8 cellular contexts compared by ENCODE assay signal in the genomic region with DNA sequence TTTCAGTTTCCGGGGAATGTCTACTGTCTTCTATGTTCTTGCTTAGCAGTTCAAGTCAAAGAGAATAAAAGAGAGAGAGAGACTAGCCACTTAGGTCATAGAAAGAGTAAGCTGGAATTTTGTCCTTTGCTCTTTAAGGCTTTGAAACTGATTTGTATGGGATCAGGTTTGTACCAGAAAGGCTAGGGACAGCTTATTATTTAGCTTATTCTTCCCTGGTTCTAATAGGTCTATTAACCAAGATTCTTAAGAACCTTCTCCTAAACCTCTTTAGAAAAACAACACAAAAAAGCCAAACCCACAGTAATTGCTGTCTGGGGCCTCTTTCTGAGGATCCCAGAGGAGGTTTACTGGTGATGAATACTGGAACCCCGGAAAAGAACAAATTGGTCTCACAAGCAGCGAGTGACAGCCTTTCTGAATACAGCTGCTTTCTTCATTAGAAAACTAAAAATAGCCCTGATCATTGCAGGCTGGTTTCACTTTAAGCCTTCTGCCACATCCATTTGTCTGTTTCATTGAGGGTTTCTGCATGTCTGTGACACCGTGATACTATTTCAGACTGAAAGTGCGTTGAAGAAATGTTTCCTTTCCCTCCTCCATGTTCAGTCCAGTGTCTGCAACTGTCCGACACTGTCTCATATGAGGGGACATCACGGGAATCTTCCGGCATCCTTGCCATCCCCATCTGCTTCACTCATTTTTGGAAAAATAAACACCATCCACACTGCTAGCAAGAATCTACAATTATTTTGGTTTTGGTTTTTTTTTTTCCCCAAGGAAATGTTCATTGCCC.
A peak's percentile ranks its signal among the peaks of the same experiment; 100 is the strongest.
DNase-seq lines count a peak whose midpoint lies in the region; ATAC-seq lines count a peak whose summit lies in the region.

No MANE protein-coding gene starts in this region.

- peak overlapping the region; percentile 71 to 87 for H3K4me3 Mint-ChIP-seq in effector memory CD8-positive, alpha-beta T cell
- peak overlapping the region; percentile 57 for H3K4me3 Mint-ChIP-seq in stimulated activated memory B cell treated with anti-CD40 and anti-IgM and Interleukin-4, amounts not matched to agents 10 μg/mL and 1 μg/mL and 100 μg/mL, for 72 hours

- DNase-seq in EH (ENCODE audit: low read depth) (peak; percentile 60), iPS-NIHi11 (ENCODE audit: low spot score) (no peak), SW480 (ENCODE audit: low spot score) (no peak)
- DNase-seq in effector memory CD8-positive, alpha-beta T cell: peak in 1 of 3 experiments; percentile 12
- DNase-seq in effector CD4-positive, alpha-beta T cell: no peak

- H3K27me3 Mint-ChIP-seq in effector memory CD8-positive, alpha-beta T cell: peaks cover 0 to 13% of the 10 kb centered on the region in 2 donors
- H3K27me3 Mint-ChIP-seq in stimulated activated memory B cell treated with anti-CD40 and anti-IgM and Interleukin-4, amounts not matched to agents 10 μg/mL and 1 μg/mL and 100 μg/mL, for 72 hours: peaks cover 16% of the 10 kb centered on the region

- H3K36me3 Mint-ChIP-seq in effector memory CD8-positive, alpha-beta T cell (ENCODE audit: insufficient read depth): no peaks in the 10 kb centered on the region
- H3K36me3 Mint-ChIP-seq in stimulated activated memory B cell treated with anti-CD40 and anti-IgM and Interleukin-4, amounts not matched to agents 10 μg/mL and 1 μg/mL and 100 μg/mL, for 72 hours: no peaks in the 10 kb centered on the region

- H3K27ac Mint-ChIP-seq in effector memory CD8-positive, alpha-beta T cell: peak overlapping the region; percentile 69 to 95
- H3K27ac Mint-ChIP-seq in stimulated activated memory B cell treated with anti-CD40 and anti-IgM and Interleukin-4, amounts not matched to agents 10 μg/mL and 1 μg/mL and 100 μg/mL, for 72 hours: peak overlapping the region; percentile 72

- ATAC-seq in GM19467 (IDR thresholded peaks at IDR 0.05; ENCODE audit: unreplicated experiment) (peak; percentile 78), HG03460 (IDR thresholded peaks at IDR 0.05; ENCODE audit: unreplicated experiment) (peak; percentile 87)
- peak; percentile 68 for ATAC-seq in effector memory CD8-positive, alpha-beta T cell (replicated peaks)
- ATAC-seq in stimulated activated memory B cell treated with anti-CD40 and anti-IgM and Interleukin-4, amounts not matched to agents 10 μg/mL and 1 μg/mL and 100 μg/mL, for 72 hours: peak; percentile 76

- H3K9me3 Mint-ChIP-seq in effector memory CD8-positive, alpha-beta T cell: no peaks in the 10 kb centered on the region
- peaks cover 3% of the 10 kb centered on the region for H3K9me3 Mint-ChIP-seq in stimulated activated memory B cell treated with anti-CD40 and anti-IgM and Interleukin-4, amounts not matched to agents 10 μg/mL and 1 μg/mL and 100 μg/mL, for 72 hours

- H3K4me1 Mint-ChIP-seq in effector memory CD8-positive, alpha-beta T cell (ENCODE audit: low read depth in 2 of 2): peaks cover 19 to 28% of the 10 kb centered on the region in 2 donors
- peaks cover 28% of the 10 kb centered on the region for H3K4me1 Mint-ChIP-seq in stimulated activated memory B cell treated with anti-CD40 and anti-IgM and Interleukin-4, amounts not matched to agents 10 μg/mL and 1 μg/mL and 100 μg/mL, for 72 hours
